ENCODE assay signal across 1 cellular context in genomic region chr5:131635755-131636479, GRCh38.
TF ChIP-seq lines count a peak whose summit lies in the region.

No MANE protein-coding gene starts in this region.

TF ChIP-seq in HepG2, 621 proteins besides CTCF, POLR2A, EP300 and RAD21 (continued from another document):
- peak; percentile 9; the same call in 1 of the 2 replicates for TF ChIP-seq ZNF362 (CRISPR knock-in tag; IDR thresholded peaks at IDR 0.05; ENCODE audit: borderline replicate concordance)
- TF ChIP-seq ZHX2 (IDR thresholded peaks at IDR 0.05; ENCODE audit: low read depth) = no peak
- TF ChIP-seq ZHX2 (CRISPR knock-in tag; IDR thresholded peaks at IDR 0.05; ENCODE audit: borderline replicate concordance) = 0 out of 2 replicates have a peak, but pooled peaks have one; percentile 30
- TF ChIP-seq MIXL1 (CRISPR knock-in tag; IDR thresholded peaks at IDR 0.05) = no peak
- peak; percentile 6 for TF ChIP-seq AGO2 (optimal IDR thresholded peaks at IDR 0.05; ENCODE audit: low read depth, low read length)
- TF ChIP-seq SNAPC5 (CRISPR knock-in tag; IDR thresholded peaks at IDR 0.05; ENCODE audit: borderline replicate concordance) = no peak
- TF ChIP-seq GATA4 (IDR thresholded peaks at IDR 0.05; ENCODE audit: borderline replicate concordance, low read depth) = no peak
- peak; percentile 2; the same call in 1 of the 2 replicates for TF ChIP-seq ZFP91 (CRISPR knock-in tag; IDR thresholded peaks at IDR 0.05; ENCODE audit: borderline replicate concordance)
- TF ChIP-seq HNF1A (IDR thresholded peaks at IDR 0.05; ENCODE audit: low read depth) = no peak
- no peak for TF ChIP-seq HNF1A (CRISPR knock-in tag; IDR thresholded peaks at IDR 0.05; ENCODE audit: borderline replicate concordance)
- TF ChIP-seq ZNF816 (CRISPR knock-in tag; IDR thresholded peaks at IDR 0.05; ENCODE audit: borderline replicate concordance) = peak; percentile 60; the same call in 1 of the 2 replicates
- 0 out of 2 replicates have a peak, but pooled peaks have one; percentile 36 for TF ChIP-seq ZNF737 (CRISPR knock-in tag; IDR thresholded peaks at IDR 0.05; ENCODE audit: borderline replicate concordance)
- TF ChIP-seq ATRX (CRISPR knock-in tag; IDR thresholded peaks at IDR 0.05; ENCODE audit: borderline replicate concordance) = no peak
- 0 out of 2 replicates have a peak, but pooled peaks have one; percentile 53 for TF ChIP-seq ZNF670 (CRISPR knock-in tag; IDR thresholded peaks at IDR 0.05; ENCODE audit: borderline replicate concordance)
- 0 out of 2 replicates have a peak, but pooled peaks have one; percentile 6 for TF ChIP-seq ZNF143 (CRISPR knock-in tag; IDR thresholded peaks at IDR 0.05)
- 0 out of 2 replicates have a peak, but pooled peaks have one; percentile 5 for TF ChIP-seq ATF7-NPFF (CRISPR knock-in tag; IDR thresholded peaks at IDR 0.05; ENCODE audit: low read depth)
- TF ChIP-seq ZIK1 (CRISPR knock-in tag; IDR thresholded peaks at IDR 0.05; ENCODE audit: borderline replicate concordance, low read depth) = 0 out of 2 replicates have a peak, but pooled peaks have one; percentile 37
- TF ChIP-seq BRD4 (CRISPR knock-in tag; IDR thresholded peaks at IDR 0.05) = 0 out of 2 replicates have a peak, but pooled peaks have one; percentile 1
- no peak for TF ChIP-seq SOX13 (IDR thresholded peaks at IDR 0.05)
- TF ChIP-seq SOX13 (CRISPR knock-in tag; conservative IDR thresholded peaks at IDR 0.05 in 1 of 2, IDR thresholded peaks at IDR 0.05 in 1 of 2) = 0 out of 4 replicates have a peak, but pooled peaks of 1 of the 2 experiments have one; percentile 7
- TF ChIP-seq ZNF20 (CRISPR knock-in tag; IDR thresholded peaks at IDR 0.05) = 0 out of 2 replicates have a peak, but pooled peaks have one; percentile 61
- peak; percentile 14; the same call in 1 of the 2 replicates for TF ChIP-seq ZNF264 (CRISPR knock-in tag; IDR thresholded peaks at IDR 0.05)
- TF ChIP-seq ZFP82 (CRISPR knock-in tag; IDR thresholded peaks at IDR 0.05; ENCODE audit: borderline replicate concordance) = peak; percentile 54; the same call in 1 of the 2 replicates
- 0 out of 2 replicates have a peak, but pooled peaks have one; percentile 5 for TF ChIP-seq RARA (CRISPR knock-in tag; IDR thresholded peaks at IDR 0.05)
- TF ChIP-seq YEATS4 (CRISPR knock-in tag; IDR thresholded peaks at IDR 0.05; ENCODE audit: borderline replicate concordance) = no peak
- TF ChIP-seq ZNF383 (CRISPR knock-in tag; IDR thresholded peaks at IDR 0.05; ENCODE audit: borderline replicate concordance) = 0 out of 2 replicates have a peak, but pooled peaks have one; percentile 31
- TF ChIP-seq NFE2L1 (CRISPR knock-in tag; IDR thresholded peaks at IDR 0.05; ENCODE audit: borderline replicate concordance) = no peak
- peak; percentile 94 for TF ChIP-seq ATF7 (IDR thresholded peaks at IDR 0.05)
- no peak for TF ChIP-seq ATF7 (CRISPR knock-in tag; IDR thresholded peaks at IDR 0.05)
- no peak for TF ChIP-seq SNAI1 (CRISPR knock-in tag; IDR thresholded peaks at IDR 0.05; ENCODE audit: borderline replicate concordance)
- 0 out of 2 replicates have a peak, but pooled peaks have one; percentile 19 for TF ChIP-seq NKX3-1 (CRISPR knock-in tag; IDR thresholded peaks at IDR 0.05)
- TF ChIP-seq ZSCAN31 (CRISPR knock-in tag; IDR thresholded peaks at IDR 0.05; ENCODE audit: low read depth) = 0 out of 2 replicates have a peak, but pooled peaks have one; percentile 7
- TF ChIP-seq CREB1 (IDR thresholded peaks at IDR 0.05) = peak; percentile 86
- no peak for TF ChIP-seq CREB1 (CRISPR knock-in tag; IDR thresholded peaks at IDR 0.05)
- TF ChIP-seq KDM5A (IDR thresholded peaks at IDR 0.05; ENCODE audit: borderline replicate concordance, low read length) = 0 out of 2 replicates have a peak, but pooled peaks have one; percentile 3
- TF ChIP-seq KDM6A (CRISPR knock-in tag; IDR thresholded peaks at IDR 0.05; ENCODE audit: low read depth) = no peak
- TF ChIP-seq, protein P1, sequence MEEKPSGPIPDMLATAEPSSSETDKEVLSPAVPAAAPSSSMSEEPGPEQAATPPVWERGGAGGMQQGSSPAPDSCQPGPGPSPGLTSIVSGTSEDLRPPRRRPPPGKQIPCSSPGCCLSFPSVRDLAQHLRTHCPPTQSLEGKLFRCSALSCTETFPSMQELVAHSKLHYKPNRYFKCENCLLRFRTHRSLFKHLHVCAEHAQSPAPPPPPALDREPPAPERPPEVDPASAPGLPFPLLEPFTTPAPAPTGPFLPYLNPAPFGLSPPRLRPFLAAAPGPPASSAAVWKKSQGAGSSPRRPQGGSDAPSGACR (CRISPR knock-in tag; IDR thresholded peaks at IDR 0.05) = 0 out of 2 replicates have a peak, but pooled peaks have one; percentile 33
- TF ChIP-seq, protein P2, sequence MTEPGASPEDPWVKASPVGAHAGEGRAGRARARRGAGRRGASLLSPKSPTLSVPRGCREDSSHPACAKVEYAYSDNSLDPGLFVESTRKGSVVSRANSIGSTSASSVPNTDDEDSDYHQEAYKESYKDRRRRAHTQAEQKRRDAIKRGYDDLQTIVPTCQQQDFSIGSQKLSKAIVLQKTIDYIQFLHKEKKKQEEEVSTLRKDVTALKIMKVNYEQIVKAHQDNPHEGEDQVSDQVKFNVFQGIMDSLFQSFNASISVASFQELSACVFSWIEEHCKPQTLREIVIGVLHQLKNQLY (CRISPR knock-in tag; IDR thresholded peaks at IDR 0.05) = no peak
- no peak for TF ChIP-seq ATF6 (CRISPR knock-in tag; conservative IDR thresholded peaks at IDR 0.05)
- 0 out of 2 replicates have a peak, but pooled peaks have one; percentile 68 for TF ChIP-seq ZNF124 (CRISPR knock-in tag; IDR thresholded peaks at IDR 0.05)
